ENCODE assay signal across 1 cellular context in the genomic region with DNA sequence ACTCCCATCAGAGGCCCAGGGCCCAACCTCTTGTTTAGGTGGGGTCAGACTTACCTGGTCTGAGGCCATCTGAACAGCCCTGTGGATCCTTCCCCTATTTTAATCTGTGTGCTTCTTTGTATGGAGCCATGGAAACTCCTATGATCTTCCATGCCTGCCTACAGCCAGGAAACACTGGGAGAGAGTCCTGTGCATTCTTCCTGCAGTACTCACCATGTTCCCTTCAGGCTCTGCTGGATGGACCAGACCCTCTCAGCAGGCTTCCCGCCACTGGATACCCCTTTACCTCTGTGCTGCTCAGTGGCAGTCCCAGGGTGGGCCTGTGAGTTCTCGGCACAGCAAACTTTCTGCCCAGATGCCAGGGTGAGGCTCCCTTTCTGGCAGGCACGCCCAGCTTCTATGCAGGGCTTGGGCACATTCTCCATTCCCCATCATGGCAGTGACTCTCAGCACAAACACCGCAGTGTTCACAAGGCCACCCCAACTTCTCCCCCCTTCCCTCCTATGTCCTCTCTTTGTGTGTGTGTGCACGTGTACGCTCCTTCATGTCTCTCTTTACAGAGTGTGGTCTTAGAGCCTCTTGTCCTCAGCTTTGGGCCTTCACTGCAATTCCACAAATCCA.
TF ChIP-seq lines count a peak whose summit lies in the region.

No MANE protein-coding gene starts in this region.

TF ChIP-seq in WTC11, 78 proteins besides CTCF, POLR2A, EP300 and RAD21 (continued from another document):
- TF ChIP-seq, protein P1, sequence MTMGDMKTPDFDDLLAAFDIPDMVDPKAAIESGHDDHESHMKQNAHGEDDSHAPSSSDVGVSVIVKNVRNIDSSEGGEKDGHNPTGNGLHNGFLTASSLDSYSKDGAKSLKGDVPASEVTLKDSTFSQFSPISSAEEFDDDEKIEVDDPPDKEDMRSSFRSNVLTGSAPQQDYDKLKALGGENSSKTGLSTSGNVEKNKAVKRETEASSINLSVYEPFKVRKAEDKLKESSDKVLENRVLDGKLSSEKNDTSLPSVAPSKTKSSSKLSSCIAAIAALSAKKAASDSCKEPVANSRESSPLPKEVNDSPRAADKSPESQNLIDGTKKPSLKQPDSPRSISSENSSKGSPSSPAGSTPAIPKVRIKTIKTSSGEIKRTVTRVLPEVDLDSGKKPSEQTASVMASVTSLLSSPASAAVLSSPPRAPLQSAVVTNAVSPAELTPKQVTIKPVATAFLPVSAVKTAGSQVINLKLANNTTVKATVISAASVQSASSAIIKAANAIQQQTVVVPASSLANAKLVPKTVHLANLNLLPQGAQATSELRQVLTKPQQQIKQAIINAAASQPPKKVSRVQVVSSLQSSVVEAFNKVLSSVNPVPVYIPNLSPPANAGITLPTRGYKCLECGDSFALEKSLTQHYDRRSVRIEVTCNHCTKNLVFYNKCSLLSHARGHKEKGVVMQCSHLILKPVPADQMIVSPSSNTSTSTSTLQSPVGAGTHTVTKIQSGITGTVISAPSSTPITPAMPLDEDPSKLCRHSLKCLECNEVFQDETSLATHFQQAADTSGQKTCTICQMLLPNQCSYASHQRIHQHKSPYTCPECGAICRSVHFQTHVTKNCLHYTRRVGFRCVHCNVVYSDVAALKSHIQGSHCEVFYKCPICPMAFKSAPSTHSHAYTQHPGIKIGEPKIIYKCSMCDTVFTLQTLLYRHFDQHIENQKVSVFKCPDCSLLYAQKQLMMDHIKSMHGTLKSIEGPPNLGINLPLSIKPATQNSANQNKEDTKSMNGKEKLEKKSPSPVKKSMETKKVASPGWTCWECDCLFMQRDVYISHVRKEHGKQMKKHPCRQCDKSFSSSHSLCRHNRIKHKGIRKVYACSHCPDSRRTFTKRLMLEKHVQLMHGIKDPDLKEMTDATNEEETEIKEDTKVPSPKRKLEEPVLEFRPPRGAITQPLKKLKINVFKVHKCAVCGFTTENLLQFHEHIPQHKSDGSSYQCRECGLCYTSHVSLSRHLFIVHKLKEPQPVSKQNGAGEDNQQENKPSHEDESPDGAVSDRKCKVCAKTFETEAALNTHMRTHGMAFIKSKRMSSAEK (CRISPR knock-in tag; IDR thresholded peaks at IDR 0.05; ENCODE audit: borderline replicate concordance) = no peak
- TF ChIP-seq ZNF121 (CRISPR knock-in tag; IDR thresholded peaks at IDR 0.05) (no peak), IRF2 (CRISPR knock-in tag; IDR thresholded peaks at IDR 0.05; ENCODE audit: borderline replicate concordance, low read depth) (no peak)
